27 cellular contexts compared by ENCODE assay signal in genomic region chr6:92848901-92849300, GRCh38.
"Had no signal": no experiment of that assay in that cellular context is flagged by ENCODE, and none has a peak within 500 bp of the region (broad histone marks: within the 10 kb centered on the region; RNA-seq: fewer than 3 reads in every experiment).

No MANE protein-coding gene starts in this region.

- H3K9me3 ChIP-seq: esophagus muscularis mucosa, gastrocnemius medialis, heart left ventricle had no signal

- H3K4me1 ChIP-seq: esophagus muscularis mucosa, foreskin keratinocyte, gastrocnemius medialis, heart left ventricle had no signal

- H3K4me3 ChIP-seq: coronary artery, dorsolateral prefrontal cortex, esophagus muscularis mucosa, gastrocnemius medialis, heart left ventricle had no signal

- H3K27me3 ChIP-seq: brain microvascular endothelial cell, esophagus muscularis mucosa, foreskin keratinocyte, gastrocnemius medialis, heart left ventricle had no signal

- H3K36me3 ChIP-seq: brain microvascular endothelial cell, esophagus muscularis mucosa, gastrocnemius medialis, heart left ventricle had no signal

- H3K27ac ChIP-seq: brain microvascular endothelial cell, coronary artery, dorsolateral prefrontal cortex, esophagus muscularis mucosa, foreskin keratinocyte, gastrocnemius medialis, heart left ventricle had no signal

- FAIRE-seq: astrocyte, bronchial epithelial cell had no signal

- DNase-seq: activated B cell treated with CpG ODN at 0.5 μM for 24 hours; activated CD4-positive, alpha-beta memory T cell treated with anti-CD3 and anti-CD28 coated beads for 36 hours; activated CD4-positive, alpha-beta T cell treated with anti-CD3 and anti-CD28 coated beads for 48 hours; activated CD4-positive, alpha-beta T cell treated with anti-CD3 and anti-CD28 coated beads, Interleukin-2, amount 50 U/mL, for 1 hour; activated CD8-positive, alpha-beta memory T cell treated with anti-CD3 and anti-CD28 coated beads, Interleukin-2, amount 10 ng/mL, durations not matched to agents 7 days and 5 days; activated CD8-positive, alpha-beta memory T cell treated with anti-CD3 and anti-CD28 coated beads, Interleukin-2, amount 50 U/mL, for 4 hours; activated CD8-positive, alpha-beta T cell treated with anti-CD3 and anti-CD28 coated beads, Interleukin-2, amount 10 ng/mL, durations not matched to agents 7 days and 5 days; activated gamma-delta T cell; activated naive CD4-positive, alpha-beta T cell; activated naive CD4-positive, alpha-beta T cell treated with anti-CD3 and anti-CD28 coated beads, Interleukin-2, amount 50 U/mL, for 16 hours; activated T-cell treated with anti-CD3 and anti-CD28 coated beads, Interleukin-2, amount 50 U/mL, for 24 hours; activated T-cell treated with anti-CD3 and anti-CD28 coated beads, Interleukin-2, amount 50 U/mL, for 72 hours; amniotic stem cell; anterior cingulate cortex; brain microvascular endothelial cell; dorsolateral prefrontal cortex; effector memory CD4-positive, alpha-beta T cell; erythroblast; gastrocnemius medialis; glutamatergic neuron; heart left ventricle; T-helper 2 cell had no signal
